In genomic region chr10:78292987-78293865, GRCh38 we compare ENCODE assay signal across 12 cellular contexts.
DNase-seq lines count a peak whose midpoint lies in the region; ATAC-seq, FAIRE-seq and TF ChIP-seq lines count a peak whose summit lies in the region.
"Had no signal": no experiment of that assay in that cellular context is flagged by ENCODE, and none has a peak within 500 bp of the region (broad histone marks: within the 10 kb centered on the region; RNA-seq: fewer than 3 reads in every experiment).

No MANE protein-coding gene starts in this region.

- H3K79me2 ChIP-seq in astrocyte (ENCODE audit: insufficient read depth, low read length): no peaks in the 10 kb centered on the region

- H3K4me1 Mint-ChIP-seq in astrocyte (ENCODE audit: low read depth, unreplicated experiment): peaks cover 10% of the 10 kb centered on the region
- peaks cover 41% of the 10 kb centered on the region for H3K4me1 Mint-ChIP-seq in type B pancreatic cell (ENCODE audit: unreplicated experiment)

- H3K27me3 ChIP-seq in astrocyte (ENCODE audit: insufficient read depth, low read length) (peaks cover 15% of the 10 kb centered on the region), liver (ENCODE audit: control insufficient read depth in 4 of 4, insufficient read depth in 4 of 4, low read length in 3 of 4) (no peaks in the 10 kb centered on the region)

- TF ChIP-seq RAD21 in liver (IDR thresholded peaks at IDR 0.05): peak in 1 of 2 donors; percentile 26

- H3K36me3 ChIP-seq in astrocyte (ENCODE audit: insufficient read depth, low read length): no peaks in the 10 kb centered on the region
- no peaks in the 10 kb centered on the region for H3K36me3 ChIP-seq in liver (ENCODE audit: control insufficient read depth in 4 of 4, insufficient read depth in 3 of 4, low read depth in 1 of 4, low read length in 3 of 4)
- no peaks in the 10 kb centered on the region for H3K36me3 ChIP-seq in mucosa of descending colon (ENCODE audit: low read depth)

- H3K9ac ChIP-seq in astrocyte (ENCODE audit: low read length) (no peak overlapping the region), liver (ENCODE audit: low read depth in 1 of 2, low read length in 2 of 2) (no peak overlapping the region)

- no peak for ATAC-seq in mucosa of descending colon
- no peak for ATAC-seq in GM19467 (IDR thresholded peaks at IDR 0.05; ENCODE audit: unreplicated experiment)
- ATAC-seq in HG02610 (IDR thresholded peaks at IDR 0.05; ENCODE audit: unreplicated experiment): no peak

- H3K27ac Mint-ChIP-seq in astrocyte (ENCODE audit: unreplicated experiment) (peak overlapping the region; percentile 66), type B pancreatic cell (peak overlapping the region; percentile 75)
- H3K27ac Mint-ChIP-seq: IgD-negative memory B cell had no signal

- peaks cover 31% of the 10 kb centered on the region for H3K27me3 Mint-ChIP-seq in astrocyte (ENCODE audit: low read depth, unreplicated experiment)
- H3K27me3 Mint-ChIP-seq in type B pancreatic cell: peaks cover 3% of the 10 kb centered on the region

- H3K36me3 Mint-ChIP-seq in astrocyte (ENCODE audit: low read depth, unreplicated experiment) (no peaks in the 10 kb centered on the region), type B pancreatic cell (no peaks in the 10 kb centered on the region)
- H3K36me3 Mint-ChIP-seq: IgD-negative memory B cell had no signal

- peak overlapping the region; percentile 8 for H3K4me2 ChIP-seq in astrocyte (ENCODE audit: low read length)

- no peaks in the 10 kb centered on the region for H3K9me3 Mint-ChIP-seq in astrocyte (ENCODE audit: unreplicated experiment)
- H3K9me3 Mint-ChIP-seq in type B pancreatic cell: no peaks in the 10 kb centered on the region
- H3K9me3 Mint-ChIP-seq: IgD-negative memory B cell had no signal

- no peaks in the 10 kb centered on the region for H3K9me3 ChIP-seq in astrocyte (ENCODE audit: insufficient read depth, low read depth, low read length)
- no peaks in the 10 kb centered on the region for H3K9me3 ChIP-seq in liver (ENCODE audit: control insufficient read depth in 4 of 4, low read length in 3 of 4)
- no peaks in the 10 kb centered on the region for H3K9me3 ChIP-seq in mucosa of descending colon

- H2AFZ ChIP-seq in astrocyte (ENCODE audit: low read depth, low read length): no peak overlapping the region

- no peak overlapping the region for H3K4me3 Mint-ChIP-seq in astrocyte (ENCODE audit: unreplicated experiment)
- peak overlapping the region; percentile 73 for H3K4me3 Mint-ChIP-seq in type B pancreatic cell
- H3K4me3 Mint-ChIP-seq: IgD-negative memory B cell had no signal

- H3K27ac ChIP-seq in astrocyte (ENCODE audit: low read depth, low read length): no peak overlapping the region
- no peak overlapping the region for H3K27ac ChIP-seq in liver (ENCODE audit: low read depth in 1 of 2, low read length in 2 of 2)

- peak; percentile 18 for DNase-seq in NCI-H2029 (lab: John Stamatoyannopoulos, UW)
- no peak for DNase-seq in NCI-H2029 treated with DMSO at 0.1 percent for 48 hours (lab: John Stamatoyannopoulos, UW)
- peak; percentile 19 for DNase-seq in astrocyte (ENCODE audit: low read depth)
- DNase-seq in type B pancreatic cell (ENCODE audit: extremely low spot score, unreplicated experiment): no peak
- no peak for DNase-seq in mucosa of descending colon
- DNase-seq: activated naive CD4-positive, alpha-beta T cell treated with Interleukin-2 at 50 U/mL for 16 hours; dermis blood vessel endothelial cell; stimulated activated CD8-positive, alpha-beta memory T cell treated with anti-CD3 and anti-CD28 coated beads, Interleukin-4, amount 100 ng/mL, for 48 hours had no signal

- FAIRE-seq in astrocyte (lab: Jason Lieb, UNC): no peak

- H3K4me1 ChIP-seq in astrocyte (ENCODE audit: insufficient read depth, low read length) (no peaks in the 10 kb centered on the region), liver (ENCODE audit: control insufficient read depth in 4 of 4, insufficient read depth in 4 of 4, low read length in 3 of 4) (no peaks in the 10 kb centered on the region), mucosa of descending colon (ENCODE audit: low read depth) (no peaks in the 10 kb centered on the region)

- no peak for TF ChIP-seq CTCF in astrocyte (IDR thresholded peaks at IDR 0.05; ENCODE audit: insufficient read depth, low read depth, low read length)
- no peak for TF ChIP-seq CTCF in liver (IDR thresholded peaks at IDR 0.05; ENCODE audit: low read depth, low read length, missing input control)
- no peak for TF ChIP-seq CTCF in type B pancreatic cell (conservative IDR thresholded peaks at IDR 0.05)
- TF ChIP-seq CTCF in mucosa of descending colon (IDR thresholded peaks at IDR 0.05): no peak

- 73% methylated on average over 11 of the region's 11 CpGs for WGBS in liver

- no peaks in the 10 kb centered on the region for H4K20me1 ChIP-seq in astrocyte (ENCODE audit: insufficient read depth, low read length)

- H3K4me3 ChIP-seq in astrocyte (ENCODE audit: insufficient read depth, low read depth, low read length) (no peak overlapping the region), liver (ENCODE audit: low read depth in 1 of 3, low read length in 3 of 3) (no peak overlapping the region), mucosa of descending colon (no peak overlapping the region)

- intact Hi-C loops in mucosa of descending colon (cut with DNase I, micrococcal nuclease): no loop called here

TF ChIP-seq in liver, 16 proteins besides CTCF, POLR2A, EP300 and RAD21:
- TF ChIP-seq JUND (IDR thresholded peaks at IDR 0.05): no peak
- no peak for TF ChIP-seq TAF1 (conservative IDR thresholded peaks at IDR 0.05)
- TF ChIP-seq RXRA (IDR thresholded peaks at IDR 0.05): peak; percentile 51 to 58

Comparison
In these comparisons a context has a peak if more than half of its experiments do, and no peak if none do; other contexts are left out.
1. DNase-seq: peak in NCI-H2029 (single experiment) and astrocyte (single experiment); none in NCI-H2029 treated with DMSO at 0.1 percent for 48 hours (single experiment), type B pancreatic cell (single experiment) and mucosa of descending colon (0 of 3).